4 cellular contexts compared by ENCODE assay signal in the genomic region with DNA sequence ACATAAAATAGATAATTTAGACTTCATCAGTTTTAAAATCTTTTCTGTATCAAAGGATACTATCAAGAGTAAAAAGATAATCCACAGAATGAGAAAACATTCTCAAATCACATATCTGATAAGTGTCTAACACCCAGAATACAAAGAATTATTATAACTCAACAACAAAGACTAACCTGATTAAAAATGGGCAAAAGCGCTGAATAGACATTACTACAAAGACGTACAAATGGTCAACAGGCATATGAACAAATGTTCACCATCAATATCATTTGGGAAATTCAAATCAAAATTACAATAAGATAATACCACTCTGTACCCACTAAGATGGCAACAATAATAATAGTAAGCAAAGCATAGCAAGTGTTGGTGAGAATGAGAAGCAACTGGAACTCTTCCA.
TF ChIP-seq lines count a peak whose summit lies in the region.

No MANE protein-coding gene starts in this region.

TF ChIP-seq in HepG2, 621 proteins besides CTCF, POLR2A, EP300 and RAD21:
- TF ChIP-seq MAFF (IDR thresholded peaks at IDR 0.05; ENCODE audit: low read depth, low read length) = peak; percentile 71
- no peak for TF ChIP-seq ARNTL (CRISPR knock-in tag; IDR thresholded peaks at IDR 0.05)
- TF ChIP-seq MAFK (conservative IDR thresholded peaks at IDR 0.05 in 1 of 2, IDR thresholded peaks at IDR 0.05 in 1 of 2; ENCODE audit: low read length in 2 of 2) = peak; percentile 76 to 83
- no peak for TF ChIP-seq ZNF678 (CRISPR knock-in tag; IDR thresholded peaks at IDR 0.05)

TF ChIP-seq in A549, 52 proteins besides CTCF, POLR2A, EP300 and RAD21:
- TF ChIP-seq EHMT2 (IDR thresholded peaks at IDR 0.05; ENCODE audit: low read depth) = no peak
- peak; percentile 72 for TF ChIP-seq MAFK (IDR thresholded peaks at IDR 0.05; ENCODE audit: partially characterized antibody)
TF ChIP-seq in A549: peak in this region for 1.

TF ChIP-seq in IMR-90, 13 proteins besides CTCF, POLR2A, EP300 and RAD21:
- TF ChIP-seq RFX5 (IDR thresholded peaks at IDR 0.05; ENCODE audit: low read depth, low read length) (no peak), CHD1 (IDR thresholded peaks at IDR 0.05; ENCODE audit: low read depth, low read length) (no peak), RCOR1 (IDR thresholded peaks at IDR 0.05; ENCODE audit: insufficient replicate concordance, low read length) (no peak), MAFK (IDR thresholded peaks at IDR 0.05; ENCODE audit: low read depth, low read length) (peak; percentile 56)
- TF ChIP-seq, protein P1, sequence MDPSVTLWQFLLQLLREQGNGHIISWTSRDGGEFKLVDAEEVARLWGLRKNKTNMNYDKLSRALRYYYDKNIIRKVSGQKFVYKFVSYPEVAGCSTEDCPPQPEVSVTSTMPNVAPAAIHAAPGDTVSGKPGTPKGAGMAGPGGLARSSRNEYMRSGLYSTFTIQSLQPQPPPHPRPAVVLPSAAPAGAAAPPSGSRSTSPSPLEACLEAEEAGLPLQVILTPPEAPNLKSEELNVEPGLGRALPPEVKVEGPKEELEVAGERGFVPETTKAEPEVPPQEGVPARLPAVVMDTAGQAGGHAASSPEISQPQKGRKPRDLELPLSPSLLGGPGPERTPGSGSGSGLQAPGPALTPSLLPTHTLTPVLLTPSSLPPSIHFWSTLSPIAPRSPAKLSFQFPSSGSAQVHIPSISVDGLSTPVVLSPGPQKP (IDR thresholded peaks at IDR 0.05; ENCODE audit: borderline replicate concordance, low read depth, low read length) = no peak

TF ChIP-seq in K562, 482 proteins besides CTCF, POLR2A, EP300 and RAD21:
- TF ChIP-seq ILF3 (IDR thresholded peaks at IDR 0.05; ENCODE audit: borderline replicate concordance) = no peak
- peak; percentile 38; the same call in 1 of the 2 replicates for TF ChIP-seq ZNF316 (IDR thresholded peaks at IDR 0.05)
- peak; percentile 7; the same call in 1 of the 2 replicates for TF ChIP-seq C11orf30 (IDR thresholded peaks at IDR 0.05; ENCODE audit: low read depth)
